In the genomic region with DNA sequence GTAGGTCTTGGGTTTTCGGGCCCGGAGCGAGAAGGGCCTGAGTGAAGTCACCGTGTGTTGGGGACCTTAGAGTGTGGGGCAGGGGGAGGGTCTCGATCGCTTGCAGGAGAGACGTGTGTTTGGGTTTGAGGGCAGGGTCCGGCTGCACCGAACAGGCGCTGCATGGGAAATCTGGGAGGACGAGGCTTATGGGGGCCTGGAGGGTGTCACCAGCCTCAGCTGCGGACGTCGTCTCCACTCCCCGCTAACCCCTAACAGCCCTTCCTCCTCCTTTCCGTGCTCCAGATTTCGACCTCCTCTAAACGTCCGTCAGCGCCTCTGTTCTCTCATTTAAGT, we compare ENCODE assay signal across 8 cellular contexts. TPM values are rescaled to one million over a fixed set of nuclear protein-coding genes. Genes with fewer than 3 reads are reported as not detected.
DNase-seq lines count a peak whose midpoint lies in the region; ATAC-seq, FAIRE-seq and TF ChIP-seq lines count a peak whose summit lies in the region.
"Not testable (repeated sequence)": the region's sequence is repeated elsewhere in the genome, so short reads cannot be mapped to it uniquely, and the experiment has no call there.

No MANE protein-coding gene starts in this region.

- H3K4me1 Mint-ChIP-seq in CD8-positive, alpha-beta T cell (ENCODE audit: low read depth), result peaks cover 41% of the 10 kb centered on the region
- peaks cover 24% of the 10 kb centered on the region for H3K4me1 Mint-ChIP-seq in activated naive CD8-positive, alpha-beta T cell treated with anti-CD3 and anti-CD28 coated beads for 36 hours

- H2AFZ ChIP-seq in SK-N-SH (ENCODE audit: low read depth), result peak overlapping the region; percentile 100; the same call in 1 of the 2 replicates
- peak overlapping the region; percentile 97 for H2AFZ ChIP-seq in endothelial cell of umbilical vein (ENCODE audit: low read depth, low read length)

- H3K36me3 ChIP-seq in CD8-positive, alpha-beta T cell (ENCODE audit: insufficient read depth, low read length); endothelial cell of umbilical vein (ENCODE audit: control insufficient read depth in 2 of 2, extremely low read depth in 1 of 2, insufficient read depth in 2 of 2, low read length in 2 of 2); kidney epithelial cell (ENCODE audit: control insufficient read depth, insufficient read depth, low read length); neutrophil; testis (ENCODE audit: low read depth, missing control alignments): not testable (repeated sequence)
- H3K36me3 ChIP-seq in HUES64 (ENCODE audit: insufficient read depth, low read length), result peaks cover 26% of the 10 kb centered on the region
- H3K36me3 ChIP-seq in SK-N-SH (replicated peaks in 1 of 2; ENCODE audit: control insufficient read depth in 1 of 2, insufficient read depth in 2 of 2, low read length in 1 of 2), result peaks cover 28 to 39% of the 10 kb centered on the region in 2 experiments

- H3K9me1 ChIP-seq in endothelial cell of umbilical vein (replicated peaks; ENCODE audit: control insufficient read depth, extremely low read depth, insufficient read depth, low read length), result not testable (repeated sequence)

- not testable (repeated sequence) for FAIRE-seq in endothelial cell of umbilical vein (lab: Jason Lieb, UNC)

- H3K4me2 ChIP-seq in SK-N-SH (peak overlapping the region; percentile 97), endothelial cell of umbilical vein (ENCODE audit: insufficient read depth, low read length) (peak overlapping the region; percentile 74)

- intact Hi-C loops in CD8-positive, alpha-beta T cell (cut with DNase I, micrococcal nuclease); endothelial cell of umbilical vein (cut with micrococcal nuclease); testis (cut with DNase I; ENCODE audit: low total_unique reads): not testable (repeated sequence)

- TF ChIP-seq RAD21 in SK-N-SH (IDR thresholded peaks at IDR 0.05; ENCODE audit: low read length), result not testable (repeated sequence)

- not testable (repeated sequence) for H3K27me3 Mint-ChIP-seq in CD8-positive, alpha-beta T cell (ENCODE audit: low read depth); activated naive CD8-positive, alpha-beta T cell treated with anti-CD3 and anti-CD28 coated beads for 36 hours

- not testable (repeated sequence) for H3K27me3 ChIP-seq in CD8-positive, alpha-beta T cell (ENCODE audit: insufficient read depth, low read length); HUES64 (ENCODE audit: insufficient read depth, low read length); SK-N-SH (ENCODE audit: insufficient read depth); endothelial cell of umbilical vein (ENCODE audit: control insufficient read depth in 2 of 2, insufficient read depth in 2 of 2, low read length in 2 of 2); kidney epithelial cell (ENCODE audit: control insufficient read depth, insufficient read depth, low read length); neutrophil; testis

- peaks cover 37% of the 10 kb centered on the region for H3K36me3 Mint-ChIP-seq in CD8-positive, alpha-beta T cell
- peaks cover 38% of the 10 kb centered on the region for H3K36me3 Mint-ChIP-seq in activated naive CD8-positive, alpha-beta T cell treated with anti-CD3 and anti-CD28 coated beads for 36 hours

- H3F3A ChIP-seq in SK-N-SH (replicated peaks; ENCODE audit: insufficient read depth), result not testable (repeated sequence)

- H3K79me2 ChIP-seq in SK-N-SH (ENCODE audit: insufficient read depth), result peaks cover 54% of the 10 kb centered on the region
- not testable (repeated sequence) for H3K79me2 ChIP-seq in endothelial cell of umbilical vein (ENCODE audit: control insufficient read depth, insufficient read depth, low read length)

- not testable (repeated sequence) for TF ChIP-seq EP300 in SK-N-SH (IDR thresholded peaks at IDR 0.05; ENCODE audit: borderline replicate concordance in 1 of 2, low read depth in 1 of 2, low read length in 1 of 2)

- WGBS in HUES64, result 4% methylated on average over 20 of the region's 20 CpGs
- 5% methylated on average over 15 of the region's 20 CpGs for WGBS in SK-N-SH (ENCODE audit: low lambda C conversion rate)
- WGBS in testis, 2 donors, result 0 to 3% methylated on average over 5 to 20 of the region's 20 CpGs

- peak overlapping the region; percentile 95 for H3K4me3 ChIP-seq in CD8-positive, alpha-beta T cell (ENCODE audit: low read depth, low read length)
- peak overlapping the region; percentile 70 for H3K4me3 ChIP-seq in HUES64 (ENCODE audit: low read length)
- peak overlapping the region; percentile 78 to 91 for H3K4me3 ChIP-seq in SK-N-SH (ENCODE audit: low read depth in 2 of 2, low read length in 1 of 2)
- peak overlapping the region; percentile 63 to 86 (median 68) for H3K4me3 ChIP-seq in endothelial cell of umbilical vein (replicated peaks in 1 of 3; ENCODE audit: insufficient read depth in 1 of 3, low read depth in 1 of 3, low read length in 3 of 3)
- H3K4me3 ChIP-seq in kidney epithelial cell (ENCODE audit: low read depth, low read length), result peak overlapping the region; percentile 68
- H3K4me3 ChIP-seq in neutrophil (ENCODE audit: low read depth in 1 of 2, low read length in 1 of 2), result peak overlapping the region; percentile 67 to 68
- peak overlapping the region; percentile 87 to 97 for H3K4me3 ChIP-seq in testis

- CTCF ChIA-PET in CD8-positive, alpha-beta T cell (lab: Charles Lee); SK-N-SH (lab: Yijun Ruan, JAX): not testable (repeated sequence)
- CTCF ChIA-PET in endothelial cell of umbilical vein (lab: Charles Lee), result interaction anchor here (1.0 to 1.3 kb wide), 2 partner anchors 72 kb away, joined by 4 to 7 read pairs; no protein-coding TSS in a partner anchor

- not testable (repeated sequence) for TF ChIP-seq CTCF in CD8-positive, alpha-beta T cell (IDR thresholded peaks at IDR 0.05); SK-N-SH (IDR thresholded peaks at IDR 0.05); endothelial cell of umbilical vein (IDR thresholded peaks at IDR 0.05; ENCODE audit: extremely low read depth in 1 of 2, insufficient read depth in 1 of 2, low read depth in 1 of 2, low read length in 2 of 2); kidney epithelial cell (IDR thresholded peaks at IDR 0.05; ENCODE audit: insufficient read depth, low read length, poor library complexity, severe bottlenecking); neutrophil (IDR thresholded peaks at IDR 0.05); testis (IDR thresholded peaks at IDR 0.05)

- dilution Hi-C loops in endothelial cell of umbilical vein (cut with MboI; ENCODE audit: extremely low pct_ligation_motif_present, low sequenced_read_pairs), result not testable (repeated sequence)

- not testable (repeated sequence) for BruUV-seq in endothelial cell of umbilical vein (replicated peaks; lab: Mats Ljungman, UMichigan)

- H4K20me1 ChIP-seq in SK-N-SH (ENCODE audit: insufficient read depth); endothelial cell of umbilical vein (replicated peaks; ENCODE audit: control insufficient read depth, extremely low read depth, insufficient read depth, low read length): not testable (repeated sequence)

- H3K27ac Mint-ChIP-seq in CD8-positive, alpha-beta T cell, result peak overlapping the region; percentile 86
- peak overlapping the region; percentile 80 for H3K27ac Mint-ChIP-seq in activated naive CD8-positive, alpha-beta T cell treated with anti-CD3 and anti-CD28 coated beads for 36 hours

- POLR2A ChIA-PET in CD8-positive, alpha-beta T cell (lab: Charles Lee), result interaction anchor here (1.4 kb wide), 1 partner anchor 14 kb away, joined by 4 read pairs; no protein-coding TSS in a partner anchor
- POLR2A ChIA-PET in SK-N-SH (lab: Yijun Ruan, JAX); endothelial cell of umbilical vein (lab: Charles Lee): not testable (repeated sequence)

- ATAC-seq in CD8-positive, alpha-beta T cell, result not testable (repeated sequence)

- TF ChIP-seq POLR2A in endothelial cell of umbilical vein (IDR thresholded peaks at IDR 0.05; ENCODE audit: low read depth, low read length); testis (IDR thresholded peaks at IDR 0.05): not testable (repeated sequence)

- H3K9me3 Mint-ChIP-seq in CD8-positive, alpha-beta T cell; activated naive CD8-positive, alpha-beta T cell treated with anti-CD3 and anti-CD28 coated beads for 36 hours: not testable (repeated sequence)

- not testable (repeated sequence) for H3K9me2 ChIP-seq in SK-N-SH

- DNase-seq in CD8-positive, alpha-beta T cell, result peak in 1 of 7 experiments; percentile 14
- peak; percentile 37 for DNase-seq in SK-N-SH
- not testable (repeated sequence) for DNase-seq in activated naive CD8-positive, alpha-beta T cell treated with anti-CD3 and anti-CD28 coated beads for 36 hours; kidney epithelial cell (ENCODE audit: low read depth); testis
- DNase-seq in endothelial cell of umbilical vein (ENCODE audit: low read depth, low spot score), result peak; percentile 18

- peak overlapping the region; percentile 88 for H3K4me3 Mint-ChIP-seq in CD8-positive, alpha-beta T cell
- peak overlapping the region; percentile 95 for H3K4me3 Mint-ChIP-seq in activated naive CD8-positive, alpha-beta T cell treated with anti-CD3 and anti-CD28 coated beads for 36 hours

- peak overlapping the region; percentile 77 for H3K9ac ChIP-seq in HUES64 (ENCODE audit: low read depth, low read length)
- H3K9ac ChIP-seq in SK-N-SH, result peak overlapping the region; percentile 97
- peak overlapping the region; percentile 73 for H3K9ac ChIP-seq in endothelial cell of umbilical vein (replicated peaks; ENCODE audit: extremely low read depth, insufficient read depth, low read length)

- not testable (repeated sequence) for H3K9me3 ChIP-seq in CD8-positive, alpha-beta T cell (ENCODE audit: low read length); endothelial cell of umbilical vein (replicated peaks; ENCODE audit: control insufficient read depth, insufficient read depth, low read length); neutrophil; testis
- H3K9me3 ChIP-seq in HUES64 (ENCODE audit: insufficient read depth, low read depth, low read length) (peaks cover 15% of the 10 kb centered on the region), SK-N-SH (peaks cover 15% of the 10 kb centered on the region)

- peak overlapping the region; percentile 77 for H3K27ac ChIP-seq in CD8-positive, alpha-beta T cell (ENCODE audit: low read depth, low read length)
- H3K27ac ChIP-seq in HUES64 (ENCODE audit: low read depth, low read length), result not testable (repeated sequence)
- H3K27ac ChIP-seq in SK-N-SH (ENCODE audit: low read depth in 2 of 2, low read length in 1 of 2) (peak overlapping the region; percentile 82 to 84; a peak in 3 of 4 replicates), endothelial cell of umbilical vein (ENCODE audit: insufficient read depth, low read depth, low read length) (peak overlapping the region; percentile 74), neutrophil (peak overlapping the region; percentile 78), testis (peak overlapping the region; percentile 63 to 77)

- not testable (repeated sequence) for H3K4me1 ChIP-seq in CD8-positive, alpha-beta T cell (ENCODE audit: insufficient read depth, low read length); HUES64 (ENCODE audit: insufficient read depth, low read length); SK-N-SH (ENCODE audit: control insufficient read depth in 1 of 2, insufficient read depth in 2 of 2, low read depth in 1 of 2, low read length in 1 of 2); endothelial cell of umbilical vein (ENCODE audit: control insufficient read depth, extremely low read depth, insufficient read depth, low read length); neutrophil (ENCODE audit: control insufficient read depth in 1 of 2, insufficient read depth in 1 of 2, low read depth in 1 of 2, low read length in 1 of 2); testis

RNA-seq across cellular contexts. Expression of gene RBAK, which starts 0.7 kb away (rescaled TPM):
- 10 to 100 TPM; 12.9 to 13.6 TPM for total RNA-seq in CD8-positive, alpha-beta T cell
- polyA plus RNA-seq in HUES64 (2013, experiment 1 of 2), result 7.4 TPM
- polyA plus RNA-seq in HUES64 (2013, experiment 2 of 2), result 8.2 TPM
- polyA plus RNA-seq in SK-N-SH (2012; rRNA removed), result 2.5 and 3.7 TPM in 2 replicates
- polyA plus RNA-seq in SK-N-SH (2012; cell fraction: cytosol; rRNA removed), result 2.6 and 3.2 TPM in 2 replicates
- polyA plus RNA-seq in SK-N-SH (2012; cell fraction: nucleus; rRNA removed), result 5.2 and 10.1 TPM in 2 replicates
- total RNA-seq in activated naive CD8-positive, alpha-beta T cell treated with anti-CD3 and anti-CD28 coated beads for 36 hours, result 10 to 100 TPM; 11.3 to 11.7 TPM
- total RNA-seq in endothelial cell of umbilical vein, result 7.4 and 8.6 TPM in 2 replicates
- polyA plus RNA-seq in endothelial cell of umbilical vein, result 0.94 and 1.4 TPM in 2 replicates
- polyA plus RNA-seq in endothelial cell of umbilical vein (2011; cell fraction: cytosol; rRNA removed), result 1.3 and 1.5 TPM in 2 replicates
- 5.7 and 6.8 TPM in 2 replicates for polyA plus RNA-seq in endothelial cell of umbilical vein (2011; cell fraction: nucleus; rRNA removed)
- polyA plus RNA-seq in endothelial cell of umbilical vein (2012), result 3.6 and 4.5 TPM in 2 replicates
- 2.4 and 3.1 TPM in 2 replicates for polyA minus RNA-seq in endothelial cell of umbilical vein
- polyA minus RNA-seq in endothelial cell of umbilical vein (2011; cell fraction: cytosol; rRNA and poly(A)+ RNA removed), result 7.4 TPM
- polyA minus RNA-seq in endothelial cell of umbilical vein (2011; cell fraction: nucleus; rRNA and poly(A)+ RNA removed), result 6.7 and 11.1 TPM in 2 replicates
- 7.0 and 11.0 TPM in 2 replicates for total RNA-seq in kidney epithelial cell
- 10 to 100 TPM in 1 of 2 donors, 1 to 10 TPM in 1; 9.4 to 10.5 TPM for total RNA-seq in testis
- 3.1 TPM for polyA plus RNA-seq in testis (ENCODE audit: insufficient read depth, low read depth, low replicate concordance)
